In the genomic region with DNA sequence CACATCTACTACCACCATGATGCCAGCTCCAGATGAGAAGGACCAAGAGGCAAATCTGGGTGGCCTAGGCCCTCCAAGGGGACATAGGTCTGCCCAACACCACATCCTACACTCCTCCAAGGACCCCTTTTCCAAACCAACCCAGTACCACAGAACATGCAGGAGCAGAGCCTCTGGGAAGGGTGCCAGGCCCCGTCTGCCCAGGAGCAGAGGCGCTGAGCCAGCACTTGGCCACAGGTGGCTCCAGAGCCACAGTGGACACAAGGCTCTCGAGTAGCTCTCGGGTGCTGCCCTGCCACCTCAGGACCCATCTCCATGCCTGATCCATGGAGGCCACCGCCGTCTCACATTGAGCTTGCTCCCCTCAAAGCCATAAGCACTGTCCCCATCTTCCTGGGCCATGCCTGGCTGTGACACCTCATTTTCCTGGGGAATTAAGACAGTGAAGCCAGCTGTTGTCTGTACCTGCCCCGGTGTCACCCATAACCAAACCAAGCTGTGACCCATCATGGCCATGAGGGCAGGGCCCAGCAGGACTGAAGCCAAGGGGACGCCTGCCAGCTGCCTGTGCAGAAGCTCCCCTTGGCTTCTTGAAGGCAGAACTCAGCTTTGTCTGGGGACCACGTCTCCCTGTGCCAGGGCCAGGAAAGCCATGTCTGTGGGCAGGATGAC, we compare ENCODE assay signal across 27 cellular contexts. TPM values are rescaled to one million over a fixed set of nuclear protein-coding genes. Genes with fewer than 3 reads are reported as not detected.
DNase-seq lines count a peak whose midpoint lies in the region; ATAC-seq, FAIRE-seq and TF ChIP-seq lines count a peak whose summit lies in the region.
"Had no signal": no experiment of that assay in that cellular context is flagged by ENCODE, and none has a peak within 500 bp of the region (broad histone marks: within the 10 kb centered on the region; RNA-seq: fewer than 3 reads in every experiment).

No MANE protein-coding gene starts in this region.

- TF ChIP-seq EP300 in HepG2 (IDR thresholded peaks at IDR 0.05; ENCODE audit: low read depth in 2 of 2, low read length in 2 of 2) = no peak
- TF ChIP-seq EP300 in HepG2 (CRISPR knock-in tag; IDR thresholded peaks at IDR 0.05; ENCODE audit: borderline replicate concordance) = no peak

- H2AFZ ChIP-seq in HepG2 (ENCODE audit: low read length) = no peak overlapping the region

- POLR2A ChIA-PET in HepG2 (lab: Yijun Ruan, JAX) = no interaction called here

- H3K79me2 ChIP-seq in HepG2 (ENCODE audit: insufficient read depth, low read length) = no peaks in the 10 kb centered on the region

- intact Hi-C loops in right lobe of liver (cut with DNase I) (no loop called here), HepG2 (cut with micrococcal nuclease; ENCODE audit: unreplicated experiment) (no loop called here), left ventricle myocardium superior (cut with micrococcal nuclease) (no loop called here), psoas muscle (cut with DNase I) (no loop called here), aorta (cut with DNase I) (no loop called here), lower leg skin (cut with DNase I; ENCODE audit: low total_unique reads) (no loop called here)

- in situ Hi-C loops in HepG2 (cut with HindIII; ENCODE audit: extremely low pct_ligation_motif_present, low pct_unique_long_range_greater_than_20kb) = no loop called here

- peaks cover 2% of the 10 kb centered on the region; the same call in 1 of the 2 replicates for H4K20me1 ChIP-seq in HepG2 (ENCODE audit: insufficient read depth, low read length)

- H3K4me3 ChIP-seq in right lobe of liver (no peak overlapping the region), HepG2 (replicated peaks in 1 of 3; ENCODE audit: insufficient read depth in 1 of 3, low read depth in 2 of 3, low read length in 3 of 3) (no peak overlapping the region), psoas muscle (no peak overlapping the region), aorta (ENCODE audit: low read length in 2 of 2) (no peak overlapping the region), SJCRH30 (no peak overlapping the region), lower leg skin (ENCODE audit: low read depth, poor library complexity, severe bottlenecking) (no peak overlapping the region)
- H3K4me3 ChIP-seq: A549, K562 had no signal

- no CpG with 5 or more reads among the region's 9 CpGs for WGBS in right lobe of liver (ENCODE audit: insufficient coverage, low coverage, low lambda C conversion rate, missing lambda C conversion rate)
- WGBS in HepG2 (ENCODE audit: low lambda C conversion rate) = 96% methylated on average over 8 of the region's 9 CpGs
- 61 to 73% (median 68%) methylated on average over 9 of the region's 9 CpGs for WGBS in psoas muscle, 3 donors
- 52 to 56% methylated on average over 9 of the region's 9 CpGs for WGBS in aorta, 2 donors
- 79 to 80% methylated on average over 7 to 9 of the region's 9 CpGs for WGBS in lower leg skin, 2 donors

- no peak overlapping the region for H3K9ac ChIP-seq in HepG2 (ENCODE audit: insufficient read depth, low read depth, low read length)

- TF ChIP-seq POLR2A in right lobe of liver (IDR thresholded peaks at IDR 0.05) = no peak
- TF ChIP-seq POLR2A in HepG2 (IDR thresholded peaks at IDR 0.05; ENCODE audit: insufficient read depth in 1 of 2, low read depth in 2 of 2, low read length in 2 of 2) = no peak
- no peak for TF ChIP-seq POLR2A in lower leg skin (IDR thresholded peaks at IDR 0.05)

- H3K27ac ChIP-seq in right lobe of liver = no peak overlapping the region
- H3K27ac ChIP-seq in HepG2 (ENCODE audit: extremely low read length, insufficient read depth, low read length) = no peak overlapping the region
- no peak overlapping the region for H3K27ac ChIP-seq in psoas muscle
- no peak overlapping the region for H3K27ac ChIP-seq in aorta (ENCODE audit: low read depth in 1 of 2, low read length in 2 of 2)
- H3K27ac ChIP-seq in SJCRH30 = no peak overlapping the region
- H3K27ac ChIP-seq: A549 had no signal

- TF ChIP-seq CTCF in right lobe of liver (IDR thresholded peaks at IDR 0.05) = no peak
- TF ChIP-seq CTCF in HepG2 (CRISPR knock-in tag; IDR thresholded peaks at IDR 0.05) = no peak
- no peak for TF ChIP-seq CTCF in psoas muscle (IDR thresholded peaks at IDR 0.05)
- no peak for TF ChIP-seq CTCF in lower leg skin (IDR thresholded peaks at IDR 0.05)

- DNase-seq in right lobe of liver (peak in 2 of 3 donors; percentile 21 to 47), HepG2 (ENCODE audit: low spot score) (no peak), left ventricle myocardium superior (peak; percentile 37), psoas muscle (peak; percentile 12 to 52), aorta (peak; percentile 42 to 72), SJCRH30 (no peak), SW 1271 (lab: John Stamatoyannopoulos, UW) (no peak), lower leg skin (ENCODE audit: low spot score in 2 of 2) (no peak)
- DNase-seq: activated CD4-positive, alpha-beta T cell treated with anti-CD3 and anti-CD28 coated beads for 36 hours; activated naive CD4-positive, alpha-beta T cell treated with Interleukin-2 at 50 U/mL for 16 hours; activated T-cell treated with anti-CD3 and anti-CD28 coated beads, Interleukin-2, amount 50 U/mL, for 24 hours; amniotic stem cell; DMS79; glutamatergic neuron; kidney glomerular epithelial cell; mesendoderm; naive thymus-derived CD4-positive, alpha-beta T cell; NCI-H1436 treated with DMSO at 0.1 percent for 48 hours; NCI-H510A treated with DMSO at 0.1 percent for 48 hours; stimulated activated CD8-positive, alpha-beta memory T cell treated with anti-CD3 and anti-CD28 coated beads, Interleukin-4, amount 100 ng/mL, for 48 hours had no signal

- FAIRE-seq in HepG2 (lab: Jason Lieb, UNC) = no peak
- FAIRE-seq: A549, bronchial epithelial cell, endometrium, K562, RCC 7860, urothelium cell line had no signal

- BruUV-seq in HepG2 (replicated peaks; lab: Mats Ljungman, UMichigan) = no TSS peak

- TF ChIP-seq RAD21 in HepG2 (CRISPR knock-in tag; IDR thresholded peaks at IDR 0.05) = no peak

- CTCF ChIA-PET in HepG2 (lab: Yijun Ruan, JAX; ENCODE audit: low intra/inter-chr PET ratio, low total read pairs) = no interaction called here

- no peak overlapping the region for H3K4me2 ChIP-seq in HepG2 (ENCODE audit: low read depth, low read length)
- H3K4me2 ChIP-seq: A549 had no signal

- no peaks in the 10 kb centered on the region for H3K27me3 ChIP-seq in right lobe of liver
- no peaks in the 10 kb centered on the region for H3K27me3 ChIP-seq in HepG2 (ENCODE audit: control insufficient read depth in 1 of 2, insufficient read depth in 2 of 2, low read length in 2 of 2)
- H3K27me3 ChIP-seq in psoas muscle (ENCODE audit: insufficient read depth in 3 of 3, low read length in 2 of 3) = no peaks in the 10 kb centered on the region
- H3K27me3 ChIP-seq in aorta (ENCODE audit: control insufficient read depth in 1 of 2, insufficient read depth in 2 of 2, low read length in 1 of 2) = no peaks in the 10 kb centered on the region
- H3K27me3 ChIP-seq in SJCRH30 = no peaks in the 10 kb centered on the region

- H3K36me3 ChIP-seq in right lobe of liver = peaks cover 0 to 35% (median 9%) of the 10 kb centered on the region in 4 donors
- H3K36me3 ChIP-seq in HepG2 (replicated peaks in 1 of 2; ENCODE audit: control insufficient read depth in 1 of 2, insufficient read depth in 2 of 2, low read length in 2 of 2) = peaks cover 14 to 29% of the 10 kb centered on the region in 2 experiments; a peak in 4 of 5 replicates
- peaks cover 0 to 68% of the 10 kb centered on the region in 2 donors for H3K36me3 ChIP-seq in psoas muscle (ENCODE audit: insufficient read depth in 1 of 2, low read depth in 1 of 2)
- H3K36me3 ChIP-seq in aorta (ENCODE audit: control insufficient read depth in 1 of 2, insufficient read depth in 2 of 2, low read length in 1 of 2) = peaks cover 0 to 2% of the 10 kb centered on the region in 2 donors
- H3K36me3 ChIP-seq in SJCRH30 = no peaks in the 10 kb centered on the region

- no peak for ATAC-seq in right lobe of liver
- no peak for ATAC-seq in HepG2
- no peak for ATAC-seq in left ventricle myocardium superior
- no peak for ATAC-seq in psoas muscle
- no peak for ATAC-seq in aorta (ENCODE audit: low FRiP score)
- ATAC-seq: A549; activated CD4-positive, alpha-beta T cell treated with anti-CD3 and anti-CD28 coated beads for 36 hours; K562; naive thymus-derived CD4-positive, alpha-beta T cell; sciatic nerve had no signal

- H3K9me3 ChIP-seq in right lobe of liver (no peaks in the 10 kb centered on the region), HepG2 (ENCODE audit: low read length) (no peaks in the 10 kb centered on the region), psoas muscle (no peaks in the 10 kb centered on the region), aorta (ENCODE audit: control insufficient read depth, low read length) (no peaks in the 10 kb centered on the region), SJCRH30 (replicated peaks) (no peaks in the 10 kb centered on the region)
- H3K9me3 ChIP-seq: A549 had no signal

- H3K4me1 ChIP-seq in right lobe of liver = no peaks in the 10 kb centered on the region
- H3K4me1 ChIP-seq in HepG2 (ENCODE audit: insufficient read depth, low read length) = no peaks in the 10 kb centered on the region
- peaks cover 32% of the 10 kb centered on the region for H3K4me1 ChIP-seq in psoas muscle
- H3K4me1 ChIP-seq in aorta (ENCODE audit: control insufficient read depth in 1 of 2, insufficient read depth in 2 of 2, low read length in 2 of 2) = no peaks in the 10 kb centered on the region
- H3K4me1 ChIP-seq in SJCRH30 = no peaks in the 10 kb centered on the region
- H3K4me1 ChIP-seq: A549 had no signal

RNA-seq across cellular contexts. Expression of a gene that starts 7.4 kb away (rescaled TPM):
- total RNA-seq in right lobe of liver (10 to 100 TPM in 5 of 6 experiments, 1 to 10 TPM in 1; 8.5 to 17.0 (median 14.1) TPM), HepG2 (2016; rRNA removed; fragmentation: Illumina TruSeq; extraction: Trizol) (21.8 and 22.3 TPM in 2 replicates), left ventricle myocardium superior (52.8 TPM), psoas muscle (10 to 100 TPM; 44.5 to 58.7 (median 52.4) TPM), aorta (10 to 100 TPM; 51.3 to 65.8 TPM), lower leg skin (100 to 1,000 TPM in 1 of 4 donors, 10 to 100 TPM in 3; 84.8 to 126 (median 93.8) TPM)
- 10.4 and 12.3 TPM in 2 replicates for total RNA-seq in HepG2 (2016; cell fraction: cytosol; rRNA removed; fragmentation: Illumina TruSeq; extraction: Trizol; ENCODE audit: low read depth)
- total RNA-seq in HepG2 (2016; cell fraction: insoluble cytoplasmic fraction; rRNA removed; fragmentation: Illumina TruSeq; extraction: Trizol) = 21.2 and 23.8 TPM in 2 replicates
- 16.9 and 20.1 TPM in 2 replicates for total RNA-seq in HepG2 (2016; cell fraction: membrane; rRNA removed; fragmentation: Illumina TruSeq; extraction: Trizol)
- 12.2 and 12.9 TPM in 2 replicates for total RNA-seq in HepG2 (2016; cell fraction: nucleus; rRNA removed; fragmentation: Illumina TruSeq; extraction: Trizol)
- polyA plus RNA-seq in HepG2 (2011; rRNA removed) (27.7 and 37.6 TPM in 2 replicates), psoas muscle (10 to 100 TPM; 52.6 to 75.1 (median 74.2) TPM), aorta (100 to 1,000 TPM in 1 of 2 donors, 10 to 100 TPM in 1; 32.4 to 104 TPM)
- polyA plus RNA-seq in HepG2 (2011; cell fraction: cytosol; rRNA removed) = 24.6 and 33.1 TPM in 2 replicates
- polyA plus RNA-seq in HepG2 (2011; cell fraction: nucleus; rRNA removed) = 72.4 and 74.8 TPM in 2 replicates
- 15.8 and 25.3 TPM in 2 replicates for polyA plus RNA-seq in HepG2 (2012)
- polyA plus RNA-seq in HepG2 (2016; cell fraction: cytosol; fragmentation: Illumina TruSeq; extraction: Trizol; ENCODE audit: low read depth) = 8.6 and 10.0 TPM in 2 replicates
- 23.8 and 24.4 TPM in 2 replicates for polyA plus RNA-seq in HepG2 (2016; cell fraction: insoluble cytoplasmic fraction; fragmentation: Illumina TruSeq; extraction: Trizol; ENCODE audit: low read depth)
- 15.0 and 16.7 TPM in 2 replicates for polyA plus RNA-seq in HepG2 (2016; cell fraction: membrane; fragmentation: Illumina TruSeq; extraction: Trizol; ENCODE audit: low read depth)
- polyA plus RNA-seq in HepG2 (2016; cell fraction: nucleus; fragmentation: Illumina TruSeq; extraction: Trizol; ENCODE audit: insufficient read depth, low read depth) = 23.4 and 24.8 TPM in 2 replicates
- 21.3 and 36.0 TPM in 2 replicates for polyA minus RNA-seq in HepG2 (2011; rRNA and poly(A)+ RNA removed; ENCODE audit: low replicate concordance)
- 7.4 and 16.7 TPM in 2 replicates for polyA minus RNA-seq in HepG2 (2011; cell fraction: cytosol; rRNA and poly(A)+ RNA removed)
- 8.7 and 9.8 TPM in 2 replicates for polyA minus RNA-seq in HepG2 (2011; cell fraction: nucleus; rRNA and poly(A)+ RNA removed)
- total RNA-seq in SJCRH30 (2014; rRNA removed; shearing (Covaris generic)) = 11.3 and 13.5 TPM in 2 replicates

Comparison
In these comparisons a context has a peak if more than half of its experiments do, and no peak if none do; other contexts are left out.
1. DNase-seq: peak in right lobe of liver (2 of 3), left ventricle myocardium superior (single experiment), psoas muscle (2 of 2) and aorta (2 of 2); none in HepG2 (single experiment), SJCRH30 (0 of 2), SW 1271 (0 of 2) and lower leg skin (0 of 2).